Comparison of ENCODE assay signal across 14 cellular contexts in the genomic region with DNA sequence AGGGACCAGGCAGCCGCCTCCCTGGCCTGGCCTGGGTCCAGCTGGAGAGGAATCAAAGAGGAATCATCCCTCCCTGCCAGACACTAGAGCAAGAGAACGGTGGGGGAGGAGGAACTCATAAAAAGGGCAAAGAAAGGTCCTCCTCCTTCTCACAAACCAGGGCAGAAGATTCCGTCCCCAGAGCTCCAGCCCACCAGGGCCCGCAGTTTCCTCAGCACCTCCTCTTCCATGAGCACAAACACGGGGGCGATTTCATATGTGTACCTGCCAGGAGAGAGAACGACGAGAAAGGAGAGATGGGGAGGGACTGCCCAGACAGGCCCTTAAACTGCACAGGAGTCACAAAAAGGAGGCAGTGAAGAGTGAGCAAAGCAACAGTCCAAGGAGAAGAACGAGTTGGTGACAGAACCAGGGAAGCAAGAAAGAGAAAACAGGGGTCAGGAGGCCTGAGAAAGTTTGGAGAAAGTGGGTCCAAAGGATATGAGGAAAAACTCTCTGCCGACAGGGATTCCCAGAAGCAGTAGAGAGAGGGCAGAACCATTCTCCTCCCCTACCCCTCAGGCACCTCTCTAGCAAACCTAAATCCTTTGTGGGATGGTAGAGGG. TPM values are rescaled to one million over a fixed set of nuclear protein-coding genes. Genes with fewer than 3 reads are reported as not detected.
DNase-seq lines count a peak whose midpoint lies in the region; ATAC-seq and TF ChIP-seq lines count a peak whose summit lies in the region.
"Had no signal": no experiment of that assay in that cellular context is flagged by ENCODE, and none has a peak within 500 bp of the region (broad histone marks: within the 10 kb centered on the region; RNA-seq: fewer than 3 reads in every experiment).

No MANE protein-coding gene starts in this region.

- peaks cover 4 to 6% of the 10 kb centered on the region in 2 donors for H3K4me1 ChIP-seq in breast epithelium
- H3K4me1 ChIP-seq in psoas muscle, result no peaks in the 10 kb centered on the region
- H3K4me1 ChIP-seq: SJCRH30 had no signal

- TF ChIP-seq CTCF in C4-2B (conservative IDR thresholded peaks at IDR 0.05) (no peak), breast epithelium (IDR thresholded peaks at IDR 0.05) (no peak), nephron progenitor cell (IDR thresholded peaks at IDR 0.05) (no peak), psoas muscle (IDR thresholded peaks at IDR 0.05) (no peak)

- WGBS in psoas muscle, 3 donors, result 57 to 61% (median 58%) methylated on average over 10 of the region's 10 CpGs

- TF ChIP-seq POLR2A in breast epithelium (IDR thresholded peaks at IDR 0.05), result no peak

- no peaks in the 10 kb centered on the region for H3K9me3 Mint-ChIP-seq in nephron progenitor cell
- H3K9me3 Mint-ChIP-seq in activated T-helper 2 cell treated with anti-CD3 and anti-CD28 coated beads, Interferon-gamma antibody, Interleukin-2, Interleukin-4, amounts not matched to agents 10 μg/mL and 5 μg/mL and 100 μg/mL, durations not matched to agents 14 hours and 24 hours and 36 hours, result no peaks in the 10 kb centered on the region
- no peaks in the 10 kb centered on the region for H3K9me3 Mint-ChIP-seq in effector memory CD8-positive, alpha-beta T cell
- H3K9me3 Mint-ChIP-seq: activated B cell treated with CpG ODN at 0.5 μM for 24 hours; activated T-cell treated with anti-CD3 and anti-CD28 coated beads, Interleukin-2, amount 50 U/mL, for 4 hours had no signal

- peaks cover 9% of the 10 kb centered on the region for H3K27me3 Mint-ChIP-seq in nephron progenitor cell (ENCODE audit: low read depth, poor library complexity)
- H3K27me3 Mint-ChIP-seq in activated T-helper 2 cell treated with anti-CD3 and anti-CD28 coated beads, Interferon-gamma antibody, Interleukin-2, Interleukin-4, amounts not matched to agents 10 μg/mL and 5 μg/mL and 100 μg/mL, durations not matched to agents 14 hours and 24 hours and 36 hours (ENCODE audit: low read depth), result no peaks in the 10 kb centered on the region
- no peaks in the 10 kb centered on the region for H3K27me3 Mint-ChIP-seq in effector memory CD8-positive, alpha-beta T cell
- H3K27me3 Mint-ChIP-seq: activated B cell treated with CpG ODN at 0.5 μM for 24 hours had no signal

- no peaks in the 10 kb centered on the region for H3K9me3 ChIP-seq in breast epithelium
- H3K9me3 ChIP-seq in psoas muscle, result no peaks in the 10 kb centered on the region
- H3K9me3 ChIP-seq: SJCRH30 had no signal

- peaks cover 55% of the 10 kb centered on the region for H3K4me1 Mint-ChIP-seq in nephron progenitor cell
- H3K4me1 Mint-ChIP-seq in activated T-helper 2 cell treated with anti-CD3 and anti-CD28 coated beads, Interferon-gamma antibody, Interleukin-2, Interleukin-4, amounts not matched to agents 10 μg/mL and 5 μg/mL and 100 μg/mL, durations not matched to agents 14 hours and 24 hours and 36 hours (ENCODE audit: low read depth), result peaks cover 10% of the 10 kb centered on the region
- no peaks in the 10 kb centered on the region for H3K4me1 Mint-ChIP-seq in effector memory CD8-positive, alpha-beta T cell (ENCODE audit: low read depth in 2 of 2)
- H3K4me1 Mint-ChIP-seq: activated B cell treated with CpG ODN at 0.5 μM for 24 hours had no signal

- no peak for ATAC-seq in psoas muscle
- ATAC-seq in effector memory CD8-positive, alpha-beta T cell (replicated peaks), result no peak
- ATAC-seq: activated T-cell treated with anti-CD3 and anti-CD28 coated beads, Interleukin-2, amount 50 U/mL, for 4 hours had no signal

- H3K4me3 Mint-ChIP-seq in nephron progenitor cell, result peak overlapping the region; percentile 50
- no peak overlapping the region for H3K4me3 Mint-ChIP-seq in activated T-helper 2 cell treated with anti-CD3 and anti-CD28 coated beads, Interferon-gamma antibody, Interleukin-2, Interleukin-4, amounts not matched to agents 10 μg/mL and 5 μg/mL and 100 μg/mL, durations not matched to agents 14 hours and 24 hours and 36 hours (ENCODE audit: low read depth)
- H3K4me3 Mint-ChIP-seq in effector memory CD8-positive, alpha-beta T cell, result no peak overlapping the region
- H3K4me3 Mint-ChIP-seq: activated B cell treated with CpG ODN at 0.5 μM for 24 hours; activated T-cell treated with anti-CD3 and anti-CD28 coated beads, Interleukin-2, amount 50 U/mL, for 4 hours had no signal

- H3K4me3 ChIP-seq in breast epithelium, result peak overlapping the region in 1 of 3 donors; percentile 28
- no peak overlapping the region for H3K4me3 ChIP-seq in psoas muscle
- H3K4me3 ChIP-seq: SJCRH30 had no signal

- H3K27me3 ChIP-seq in breast epithelium, result no peaks in the 10 kb centered on the region
- no peaks in the 10 kb centered on the region for H3K27me3 ChIP-seq in psoas muscle (ENCODE audit: insufficient read depth in 3 of 3, low read length in 2 of 3)
- H3K27me3 ChIP-seq: SJCRH30 had no signal

- H3K27ac ChIP-seq in C4-2B (peak overlapping the region; percentile 60), breast epithelium (peak overlapping the region; percentile 34 to 68), psoas muscle (no peak overlapping the region)
- H3K27ac ChIP-seq: SJCRH30 had no signal

- H3K27ac Mint-ChIP-seq in nephron progenitor cell, result peak overlapping the region; percentile 88
- no peak overlapping the region for H3K27ac Mint-ChIP-seq in activated T-helper 2 cell treated with anti-CD3 and anti-CD28 coated beads, Interferon-gamma antibody, Interleukin-2, Interleukin-4, amounts not matched to agents 10 μg/mL and 5 μg/mL and 100 μg/mL, durations not matched to agents 14 hours and 24 hours and 36 hours
- no peak overlapping the region for H3K27ac Mint-ChIP-seq in effector memory CD8-positive, alpha-beta T cell
- H3K27ac Mint-ChIP-seq: activated B cell treated with CpG ODN at 0.5 μM for 24 hours had no signal

- DNase-seq in NCI-H2029 (lab: John Stamatoyannopoulos, UW) (peak; percentile 73), breast epithelium (ENCODE audit: low spot score in 2 of 2) (peak; percentile 37 to 66), nephron progenitor cell (no peak), RKO (ENCODE audit: low spot score) (no peak), psoas muscle (no peak)
- no peak for DNase-seq in activated T-helper 2 cell treated with anti-CD3 and anti-CD28 coated beads, Interferon-gamma antibody, Interleukin-2, Interleukin-4, amounts not matched to agents 10 μg/mL and 5 μg/mL and 100 μg/mL, durations not matched to agents 14 hours and 24 hours and 36 hours (ENCODE audit: low spot score)
- no peak for DNase-seq in effector memory CD8-positive, alpha-beta T cell
- DNase-seq: activated B cell treated with CpG ODN at 0.5 μM for 24 hours; activated T-cell treated with anti-CD3 and anti-CD28 coated beads, Interleukin-2, amount 50 U/mL, for 4 hours; midbrain; MM.1S; NCI-H526 had no signal

- H3K36me3 Mint-ChIP-seq in nephron progenitor cell (ENCODE audit: low read depth), result peaks cover 6% of the 10 kb centered on the region
- H3K36me3 Mint-ChIP-seq in activated T-helper 2 cell treated with anti-CD3 and anti-CD28 coated beads, Interferon-gamma antibody, Interleukin-2, Interleukin-4, amounts not matched to agents 10 μg/mL and 5 μg/mL and 100 μg/mL, durations not matched to agents 14 hours and 24 hours and 36 hours (ENCODE audit: low read depth), result no peaks in the 10 kb centered on the region
- no peaks in the 10 kb centered on the region for H3K36me3 Mint-ChIP-seq in effector memory CD8-positive, alpha-beta T cell (ENCODE audit: insufficient read depth)

- H3K36me3 ChIP-seq in breast epithelium, result no peaks in the 10 kb centered on the region
- H3K36me3 ChIP-seq in psoas muscle (ENCODE audit: insufficient read depth in 1 of 2, low read depth in 1 of 2), result peaks cover 3 to 56% of the 10 kb centered on the region in 2 donors
- H3K36me3 ChIP-seq: SJCRH30 had no signal

- intact Hi-C loops in breast epithelium (cut with DNase I; ENCODE audit: low total_unique reads), result no loop called here
- intact Hi-C loops in activated T-helper 2 cell treated with anti-CD3 and anti-CD28 coated beads, Interferon-gamma antibody, Interleukin-2, Interleukin-4, amounts not matched to agents 10 μg/mL and 5 μg/mL and 100 μg/mL, durations not matched to agents 14 hours and 24 hours and 36 hours (cut with micrococcal nuclease), result no loop called here
- intact Hi-C loops in psoas muscle (cut with DNase I), result no loop called here

RNA-seq across cellular contexts. Expression of a gene that starts 8.7 kb away (rescaled TPM):
- total RNA-seq in breast epithelium (10 to 100 TPM; 17.9 to 22.0 (median 19.3) TPM), psoas muscle (10 to 100 TPM; 15.7 to 22.8 (median 19.8) TPM)
- total RNA-seq in activated T-helper 2 cell treated with anti-CD3 and anti-CD28 coated beads, Interferon-gamma antibody, Interleukin-2, Interleukin-4, amounts not matched to agents 10 μg/mL and 5 μg/mL and 100 μg/mL, durations not matched to agents 14 hours and 24 hours and 36 hours, result 44.9 and 45.5 TPM in 2 replicates
- 1 to 10 TPM; 3.3 to 8.8 (median 4.7) TPM for polyA plus RNA-seq in psoas muscle

RNA-seq across cellular contexts. Expression of a gene that starts 8.9 kb away (rescaled TPM):
- total RNA-seq in breast epithelium (10 to 100 TPM; 60.2 to 74.1 (median 68.8) TPM), psoas muscle (1 to 10 TPM; 3.9 to 6.6 (median 5.9) TPM)
- 20.2 TPM in 2 replicates for total RNA-seq in activated T-helper 2 cell treated with anti-CD3 and anti-CD28 coated beads, Interferon-gamma antibody, Interleukin-2, Interleukin-4, amounts not matched to agents 10 μg/mL and 5 μg/mL and 100 μg/mL, durations not matched to agents 14 hours and 24 hours and 36 hours
- 1 to 10 TPM; 5.5 to 7.8 (median 6.8) TPM for polyA plus RNA-seq in psoas muscle

RNA-seq across cellular contexts. Expression of a gene that starts 35.2 kb away (rescaled TPM):
- total RNA-seq in breast epithelium (1 to 10 TPM; 1.1 to 2.9 (median 2.9) TPM), psoas muscle (1 to 10 TPM in 2 of 4 donors, under 1 TPM in 2; 0.40 to 1.6 (median 0.94) TPM)
- 200 and 208 TPM in 2 replicates for total RNA-seq in activated T-helper 2 cell treated with anti-CD3 and anti-CD28 coated beads, Interferon-gamma antibody, Interleukin-2, Interleukin-4, amounts not matched to agents 10 μg/mL and 5 μg/mL and 100 μg/mL, durations not matched to agents 14 hours and 24 hours and 36 hours
- polyA plus RNA-seq in psoas muscle, result under 1 TPM; 0.19 to 0.73 (median 0.35) TPM
- total RNA-seq: SJCRH30 had no signal

Comparison
In these comparisons a context has a peak if more than half of its experiments do, and no peak if none do; other contexts are left out.
1. DNase-seq: peak in NCI-H2029 (single experiment) and breast epithelium (2 of 2); none in nephron progenitor cell (single experiment), activated T-helper 2 cell treated with anti-CD3 and anti-CD28 coated beads, Interferon-gamma antibody, Interleukin-2, Interleukin-4, amounts not matched to agents 10 μg/mL and 5 μg/mL and 100 μg/mL, durations not matched to agents 14 hours and 24 hours and 36 hours (single experiment), RKO (single experiment), psoas muscle (0 of 2) and effector memory CD8-positive, alpha-beta T cell (0 of 3).
2. RNA of a gene that starts 35.2 kb away (total RNA-seq): 200 to 208 TPM in activated T-helper 2 cell treated with anti-CD3 and anti-CD28 coated beads, Interferon-gamma antibody, Interleukin-2, Interleukin-4, amounts not matched to agents 10 μg/mL and 5 μg/mL and 100 μg/mL, durations not matched to agents 14 hours and 24 hours and 36 hours; 1.1 to 2.9 TPM in breast epithelium and 0.40 to 1.6 TPM in psoas muscle; every median in the first group is over 10 times any median in the second.